15 cellular contexts compared by ENCODE assay signal in the genomic region with DNA sequence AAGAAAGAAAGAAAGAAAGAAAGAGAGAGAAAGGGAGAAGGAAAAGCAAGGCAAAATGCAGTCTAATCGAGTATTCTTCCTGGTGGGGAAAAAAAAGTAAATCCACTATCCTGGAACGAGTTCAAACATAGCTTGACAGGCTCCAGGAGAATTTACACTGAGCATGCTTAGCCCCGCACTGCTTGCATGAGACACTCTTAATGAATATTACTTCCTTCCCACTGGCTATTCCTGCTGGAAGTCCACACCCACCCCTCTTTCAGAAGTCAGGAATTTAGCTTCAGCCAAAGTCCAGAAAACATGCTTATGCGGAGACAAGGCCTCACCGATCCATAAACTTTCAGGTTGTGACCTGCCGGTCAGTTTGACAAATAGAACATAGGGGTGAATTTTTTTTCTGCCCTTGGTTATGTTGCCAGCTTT.
DNase-seq lines count a peak whose midpoint lies in the region; ATAC-seq and TF ChIP-seq lines count a peak whose summit lies in the region.
"Had no signal": no experiment of that assay in that cellular context is flagged by ENCODE, and none has a peak within 500 bp of the region (broad histone marks: within the 10 kb centered on the region; RNA-seq: fewer than 3 reads in every experiment).

No MANE protein-coding gene starts in this region.

- H3K4me1 Mint-ChIP-seq in Caco-2 (ENCODE audit: low read depth, unreplicated experiment) (peaks cover 16% of the 10 kb centered on the region), brain (peaks cover 52% of the 10 kb centered on the region), progenitor cell of endocrine pancreas (ENCODE audit: low read depth) (peaks cover 23% of the 10 kb centered on the region)
- no peaks in the 10 kb centered on the region for H3K4me1 Mint-ChIP-seq in stimulated activated memory B cell treated with anti-CD40 and anti-IgM and Interleukin-4, amounts not matched to agents 10 μg/mL and 1 μg/mL and 100 μg/mL, for 72 hours

- intact Hi-C loops in Caco-2 (cut with micrococcal nuclease; ENCODE audit: unreplicated experiment), result loop anchor here (2.0 kb wide), 1 partner anchor 73 kb away; no protein-coding TSS in a partner anchor
- intact Hi-C loops in heart right ventricle (cut with DNase I), result loop anchor here in 3 of 10 donors (5.0 to 10.0 kb wide), 4 partner anchors 61 to 153 kb away; no protein-coding TSS in a partner anchor

- no peak overlapping the region for H3K4me3 ChIP-seq in Caco-2 (ENCODE audit: low read depth, low read length)
- H3K4me3 ChIP-seq in heart right ventricle, result peak overlapping the region in 6 of 10 donors; percentile 2 to 39 (median 12)
- no peak overlapping the region for H3K4me3 ChIP-seq in osteoblast (ENCODE audit: insufficient read depth, low read length)
- H3K4me3 ChIP-seq: BLaER1 treated with 17β-estradiol and CSF1 and Interleukin-3, amounts not matched to agents 10 nM and 100 nM; GM12878 had no signal

- H3K27ac Mint-ChIP-seq in Caco-2 (ENCODE audit: unreplicated experiment), result peak overlapping the region; percentile 41
- peak overlapping the region in 4 of 5 experiments; percentile 26 to 93 (median 87) for H3K27ac Mint-ChIP-seq in brain
- peak overlapping the region; percentile 93 for H3K27ac Mint-ChIP-seq in progenitor cell of endocrine pancreas
- no peak overlapping the region for H3K27ac Mint-ChIP-seq in stimulated activated memory B cell treated with anti-CD40 and anti-IgM and Interleukin-4, amounts not matched to agents 10 μg/mL and 1 μg/mL and 100 μg/mL, for 72 hours
- H3K27ac Mint-ChIP-seq: activated naive CD4-positive, alpha-beta T cell treated with anti-CD3 and anti-CD28 coated beads for 36 hours had no signal

- no peaks in the 10 kb centered on the region for H3K79me2 ChIP-seq in osteoblast (ENCODE audit: insufficient read depth, low read length)

- H3K36me3 ChIP-seq in Caco-2 (ENCODE audit: control insufficient read depth, insufficient read depth, low read length) (no peaks in the 10 kb centered on the region), heart right ventricle (no peaks in the 10 kb centered on the region), osteoblast (ENCODE audit: insufficient read depth, low read length) (no peaks in the 10 kb centered on the region)
- H3K36me3 ChIP-seq: BLaER1 treated with 17β-estradiol and CSF1 and Interleukin-3, amounts not matched to agents 10 nM and 100 nM had no signal

- no peak overlapping the region for H2AFZ ChIP-seq in osteoblast (ENCODE audit: low read length)

- peak; percentile 61 to 94 (median 90) for ATAC-seq in heart right ventricle
- ATAC-seq in stimulated activated memory B cell treated with anti-CD40 and anti-IgM and Interleukin-4, amounts not matched to agents 10 μg/mL and 1 μg/mL and 100 μg/mL, for 72 hours, result no peak
- ATAC-seq: activated CD4-positive, CD25-positive, alpha-beta regulatory T cell treated with anti-CD3 and anti-CD28 coated beads, Interleukin-2, amount 50 U/mL, for 24 hours; GM12878 had no signal

- CTCF ChIA-PET in Caco-2 (lab: Charles Lee), result interaction anchor here (0.5 kb wide), 1 partner anchor 137 kb away, joined by 3 read pairs; no protein-coding TSS in a partner anchor
- CTCF ChIA-PET in HEK293T (lab: Yijun Ruan, JAX), result no interaction called here

- peak overlapping the region in 8 of 10 donors; percentile 11 to 80 (median 48) for H3K27ac ChIP-seq in heart right ventricle
- H3K27ac ChIP-seq in osteoblast (ENCODE audit: low read depth, low read length), result no peak overlapping the region
- H3K27ac ChIP-seq: BLaER1 treated with 17β-estradiol and CSF1 and Interleukin-3, amounts not matched to agents 10 nM and 100 nM had no signal

- peaks cover 5% of the 10 kb centered on the region for H3K27me3 Mint-ChIP-seq in Caco-2 (ENCODE audit: insufficient read depth, unreplicated experiment)
- peaks cover 3% of the 10 kb centered on the region for H3K27me3 Mint-ChIP-seq in brain
- H3K27me3 Mint-ChIP-seq in progenitor cell of endocrine pancreas, result no peaks in the 10 kb centered on the region
- peaks cover 10% of the 10 kb centered on the region for H3K27me3 Mint-ChIP-seq in stimulated activated memory B cell treated with anti-CD40 and anti-IgM and Interleukin-4, amounts not matched to agents 10 μg/mL and 1 μg/mL and 100 μg/mL, for 72 hours

- H3K4me3 Mint-ChIP-seq in Caco-2 (ENCODE audit: unreplicated experiment), result peak overlapping the region; percentile 58
- H3K4me3 Mint-ChIP-seq in brain, result peak overlapping the region in 3 of 5 experiments; percentile 75 to 85 (median 84)
- H3K4me3 Mint-ChIP-seq in progenitor cell of endocrine pancreas (ENCODE audit: low read depth), result no peak overlapping the region
- no peak overlapping the region for H3K4me3 Mint-ChIP-seq in stimulated activated memory B cell treated with anti-CD40 and anti-IgM and Interleukin-4, amounts not matched to agents 10 μg/mL and 1 μg/mL and 100 μg/mL, for 72 hours
- H3K4me3 Mint-ChIP-seq: activated naive CD4-positive, alpha-beta T cell treated with anti-CD3 and anti-CD28 coated beads for 36 hours had no signal

- no peaks in the 10 kb centered on the region for H4K20me1 ChIP-seq in osteoblast (ENCODE audit: insufficient read depth, low read length)
- H4K20me1 ChIP-seq: BLaER1 treated with 17β-estradiol and CSF1 and Interleukin-3, amounts not matched to agents 10 nM and 100 nM had no signal

- no peak overlapping the region for H3K4me2 ChIP-seq in osteoblast (ENCODE audit: insufficient read depth, low read length)
- H3K4me2 ChIP-seq: BLaER1 treated with 17β-estradiol and CSF1 and Interleukin-3, amounts not matched to agents 10 nM and 100 nM had no signal

- H3K27me3 ChIP-seq in Caco-2 (replicated peaks; ENCODE audit: control insufficient read depth, insufficient read depth, low read length), result no peaks in the 10 kb centered on the region
- no peaks in the 10 kb centered on the region for H3K27me3 ChIP-seq in heart right ventricle
- H3K27me3 ChIP-seq in osteoblast (ENCODE audit: insufficient read depth, low read length), result peaks cover 29% of the 10 kb centered on the region
- H3K27me3 ChIP-seq: BLaER1 treated with 17β-estradiol and CSF1 and Interleukin-3, amounts not matched to agents 10 nM and 100 nM had no signal

- H3K9me3 Mint-ChIP-seq in Caco-2 (ENCODE audit: unreplicated experiment) (peaks cover 9% of the 10 kb centered on the region), brain (peaks cover 0 to 5% (median 0%) of the 10 kb centered on the region in 5 experiments), progenitor cell of endocrine pancreas (ENCODE audit: low read depth) (no peaks in the 10 kb centered on the region)
- peaks cover 6% of the 10 kb centered on the region for H3K9me3 Mint-ChIP-seq in stimulated activated memory B cell treated with anti-CD40 and anti-IgM and Interleukin-4, amounts not matched to agents 10 μg/mL and 1 μg/mL and 100 μg/mL, for 72 hours
- H3K9me3 Mint-ChIP-seq: activated naive CD4-positive, alpha-beta T cell treated with anti-CD3 and anti-CD28 coated beads for 36 hours had no signal

- H3K9me3 ChIP-seq in Caco-2, result no peaks in the 10 kb centered on the region
- H3K9me3 ChIP-seq in heart right ventricle, result no peaks in the 10 kb centered on the region
- no peaks in the 10 kb centered on the region for H3K9me3 ChIP-seq in osteoblast (ENCODE audit: low read depth, low read length)
- H3K9me3 ChIP-seq: BLaER1 treated with 17β-estradiol and CSF1 and Interleukin-3, amounts not matched to agents 10 nM and 100 nM had no signal

- POLR2A ChIA-PET in Caco-2 (lab: Charles Lee) (interaction anchor here (0.5 to 0.6 kb wide), 2 partner anchors 51 to 179 kb away, joined by 3 to 4 read pairs; no protein-coding TSS in a partner anchor), HEK293T (lab: Yijun Ruan, JAX) (no interaction called here)

- WGBS in heart right ventricle, 2 donors, result 16 to 19% methylated on average over 6 of the region's 6 CpGs

- no peaks in the 10 kb centered on the region for H3K36me3 Mint-ChIP-seq in Caco-2 (ENCODE audit: insufficient read depth, unreplicated experiment)
- H3K36me3 Mint-ChIP-seq in brain, result no peaks in the 10 kb centered on the region
- H3K36me3 Mint-ChIP-seq in progenitor cell of endocrine pancreas (ENCODE audit: insufficient read depth), result no peaks in the 10 kb centered on the region
- H3K36me3 Mint-ChIP-seq in stimulated activated memory B cell treated with anti-CD40 and anti-IgM and Interleukin-4, amounts not matched to agents 10 μg/mL and 1 μg/mL and 100 μg/mL, for 72 hours, result no peaks in the 10 kb centered on the region

- H3K4me1 ChIP-seq in Caco-2 (peaks cover 16% of the 10 kb centered on the region), heart right ventricle (peaks cover 0 to 34% (median 24%) of the 10 kb centered on the region in 9 donors), osteoblast (ENCODE audit: insufficient read depth, low read length) (no peaks in the 10 kb centered on the region)
- H3K4me1 ChIP-seq: BLaER1 treated with 17β-estradiol and CSF1 and Interleukin-3, amounts not matched to agents 10 nM and 100 nM had no signal

- no peak for TF ChIP-seq CTCF in Caco-2 (IDR thresholded peaks at IDR 0.05; ENCODE audit: insufficient read depth in 1 of 2, low read depth in 1 of 2, low read length in 1 of 2, severe bottlenecking in 1 of 2, unreplicated experiment in 1 of 2)
- no peak for TF ChIP-seq CTCF in brain (conservative IDR thresholded peaks at IDR 0.05)
- TF ChIP-seq CTCF in heart right ventricle (IDR thresholded peaks at IDR 0.05), result no peak
- TF ChIP-seq CTCF in progenitor cell of endocrine pancreas (IDR thresholded peaks at IDR 0.05; ENCODE audit: unreplicated experiment), result no peak
- TF ChIP-seq CTCF in osteoblast (IDR thresholded peaks at IDR 0.05; ENCODE audit: extremely low read depth, low read depth, low read length), result no peak

- DNase-seq in Caco-2 (peak; percentile 78 to 90), heart right ventricle (peak in 1 of 2 donors; percentile 46), progenitor cell of endocrine pancreas (ENCODE audit: low spot score, unreplicated experiment) (no peak), NOMO-1 treated with dmso at 0.1 percent for 144 hours (lab: John Stamatoyannopoulos, UW; ENCODE audit: unreplicated experiment) (no peak), osteoblast (ENCODE audit: insufficient read length, low spot score, missing footprints) (no peak), HEK293T (ENCODE audit: extremely low spot score) (no peak)
- DNase-seq: activated naive CD4-positive, alpha-beta T cell treated with anti-CD3 and anti-CD28 coated beads for 36 hours; GOT3; NCI-H1694 treated with DMSO at 0.1 percent for 48 hours; RPMI8226 had no signal

- no TSS peak for BruUV-seq in Caco-2 (replicated peaks; lab: Mats Ljungman, UMichigan)

TF ChIP-seq in HEK293T, 16 proteins besides CTCF, POLR2A, EP300 and RAD21:
- TF ChIP-seq HDGF (IDR thresholded peaks at IDR 0.05; ENCODE audit: borderline replicate concordance), result no peak
- no peak for TF ChIP-seq SUZ12 (IDR thresholded peaks at IDR 0.05)
- TF ChIP-seq TARDBP (IDR thresholded peaks at IDR 0.05), result no peak
- TF ChIP-seq BHLHE40 (IDR thresholded peaks at IDR 0.05; ENCODE audit: borderline replicate concordance), result no peak
- no peak for TF ChIP-seq FOXA1 (IDR thresholded peaks at IDR 0.05)

Comparison
In these comparisons a context has a peak if more than half of its experiments do, and no peak if none do; other contexts are left out.
1. DNase-seq: peak in Caco-2 (2 of 2); none in progenitor cell of endocrine pancreas (single experiment), NOMO-1 treated with dmso at 0.1 percent for 144 hours (single experiment), osteoblast (single experiment) and HEK293T (single experiment).
2. H3K4me3 ChIP-seq: peak in heart right ventricle (6 of 10); none in Caco-2 (single experiment) and osteoblast (single experiment).
3. H3K4me3 Mint-ChIP-seq: peak in Caco-2 (single experiment) and brain (3 of 5); none in progenitor cell of endocrine pancreas (single experiment) and stimulated activated memory B cell treated with anti-CD40 and anti-IgM and Interleukin-4, amounts not matched to agents 10 μg/mL and 1 μg/mL and 100 μg/mL, for 72 hours (single experiment).